11 cellular contexts compared by ENCODE assay signal in the genomic region with DNA sequence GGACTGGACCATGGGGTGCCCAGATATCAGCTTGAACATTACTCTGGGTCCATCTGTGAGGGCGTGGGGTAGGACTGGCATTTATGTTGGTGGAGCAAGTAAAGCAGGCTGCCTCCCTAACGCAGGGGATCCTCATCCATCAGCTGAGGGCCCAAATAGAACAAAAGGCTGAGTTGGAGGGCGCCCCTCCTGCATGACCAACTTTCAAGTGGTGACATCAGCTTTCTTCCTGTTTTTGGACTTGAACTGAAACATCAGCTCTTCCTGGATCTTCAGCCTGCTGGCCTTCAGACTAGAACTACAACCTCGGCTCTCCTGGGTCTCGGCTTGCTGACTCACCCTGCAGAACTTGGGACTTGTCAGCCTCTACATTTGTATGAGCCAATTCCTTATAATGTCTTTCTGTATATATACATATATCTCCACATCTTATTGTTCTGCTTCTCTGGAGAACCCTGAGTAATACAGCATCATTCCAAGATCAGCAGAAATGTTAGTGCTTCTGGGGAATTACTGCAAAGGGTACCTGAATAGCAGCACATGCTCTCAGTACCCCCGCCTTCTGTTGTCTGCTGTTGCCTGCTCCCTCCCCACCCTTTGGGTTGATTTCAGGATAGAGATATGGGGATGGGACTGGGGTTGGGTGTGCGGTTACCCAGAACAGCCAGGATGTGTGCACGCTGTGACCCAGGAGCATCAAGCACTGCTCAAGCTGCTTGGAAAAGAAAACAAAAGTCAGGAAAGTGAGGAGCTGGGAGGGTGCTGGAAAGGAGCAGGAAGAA. TPM values are rescaled to one million over a fixed set of nuclear protein-coding genes. Genes with fewer than 3 reads are reported as not detected.
DNase-seq lines count a peak whose midpoint lies in the region; ATAC-seq and TF ChIP-seq lines count a peak whose summit lies in the region.
"Had no signal": no experiment of that assay in that cellular context is flagged by ENCODE, and none has a peak within 500 bp of the region (broad histone marks: within the 10 kb centered on the region; RNA-seq: fewer than 3 reads in every experiment).

No MANE protein-coding gene starts in this region.

- 65 to 77% (median 68%) methylated on average over 8 of the region's 8 CpGs for WGBS in spleen, 5 donors

- H3K4me1 ChIP-seq in spleen: peaks cover 32 to 96% (median 79%) of the 10 kb centered on the region in 6 donors

- TF ChIP-seq POLR2A in spleen (IDR thresholded peaks at IDR 0.05): no peak

- H3K4me3 Mint-ChIP-seq in activated CD4-positive, alpha-beta T cell treated with anti-CD3 and anti-CD28 coated beads, Interleukin-2, amount 10 ng/mL, durations not matched to agents 24 days and 14 days: no peak overlapping the region
- H3K4me3 Mint-ChIP-seq in glutamatergic neuron (ENCODE audit: unreplicated experiment): no peak overlapping the region

- H3K4me3 ChIP-seq in spleen: peak overlapping the region in 1 of 8 donors; percentile 40

- H3K36me3 ChIP-seq in spleen: peaks cover 0 to 17% (median 2%) of the 10 kb centered on the region in 6 donors

- TF ChIP-seq CTCF in spleen (IDR thresholded peaks at IDR 0.05 in 8 of 11, conservative IDR thresholded peaks at IDR 0.05 in 3 of 11) (peak in 1 of 11 experiments; percentile 10), glutamatergic neuron (IDR thresholded peaks at IDR 0.05; ENCODE audit: partially characterized antibody, unreplicated experiment) (no peak)

- no peaks in the 10 kb centered on the region for H3K27me3 Mint-ChIP-seq in activated CD4-positive, alpha-beta T cell treated with anti-CD3 and anti-CD28 coated beads, Interleukin-2, amount 10 ng/mL, durations not matched to agents 24 days and 14 days
- H3K27me3 Mint-ChIP-seq in glutamatergic neuron (ENCODE audit: unreplicated experiment): peaks cover 3% of the 10 kb centered on the region
- H3K27me3 Mint-ChIP-seq: progenitor cell of endocrine pancreas had no signal

- intact Hi-C loops in activated CD4-positive, alpha-beta T cell treated with anti-CD3 and anti-CD28 coated beads, Interleukin-2, amount 10 ng/mL, durations not matched to agents 24 days and 14 days (cut with micrococcal nuclease): no loop called here
- intact Hi-C loops in spleen (cut with DNase I; ENCODE audit: low total_unique reads): no loop called here

- H3K9me3 Mint-ChIP-seq in activated CD4-positive, alpha-beta T cell treated with anti-CD3 and anti-CD28 coated beads, Interleukin-2, amount 10 ng/mL, durations not matched to agents 24 days and 14 days: peaks cover 9% of the 10 kb centered on the region
- peaks cover 9% of the 10 kb centered on the region for H3K9me3 Mint-ChIP-seq in glutamatergic neuron (ENCODE audit: unreplicated experiment)

- peaks cover 51% of the 10 kb centered on the region for H3K4me1 Mint-ChIP-seq in activated CD4-positive, alpha-beta T cell treated with anti-CD3 and anti-CD28 coated beads, Interleukin-2, amount 10 ng/mL, durations not matched to agents 24 days and 14 days
- peaks cover 10% of the 10 kb centered on the region for H3K4me1 Mint-ChIP-seq in glutamatergic neuron (ENCODE audit: low read depth, unreplicated experiment)

- H3K27me3 ChIP-seq in spleen (replicated peaks in 1 of 7): no peaks in the 10 kb centered on the region

- ATAC-seq in esophagus mucosa (peak; percentile 49), HG02885 (IDR thresholded peaks at IDR 0.05; ENCODE audit: poor library complexity, unreplicated experiment) (no peak), HG03439 (IDR thresholded peaks at IDR 0.05; ENCODE audit: unreplicated experiment) (no peak)

- peaks cover 40% of the 10 kb centered on the region for H3K36me3 Mint-ChIP-seq in activated CD4-positive, alpha-beta T cell treated with anti-CD3 and anti-CD28 coated beads, Interleukin-2, amount 10 ng/mL, durations not matched to agents 24 days and 14 days (ENCODE audit: low read depth)
- H3K36me3 Mint-ChIP-seq in glutamatergic neuron (ENCODE audit: unreplicated experiment): no peaks in the 10 kb centered on the region

- H3K9me3 ChIP-seq in spleen: no peaks in the 10 kb centered on the region

- H3K27ac ChIP-seq in spleen: peak overlapping the region; percentile 42 to 99 (median 79)

- peak overlapping the region; percentile 73 for H3K27ac Mint-ChIP-seq in activated CD4-positive, alpha-beta T cell treated with anti-CD3 and anti-CD28 coated beads, Interleukin-2, amount 10 ng/mL, durations not matched to agents 24 days and 14 days
- H3K27ac Mint-ChIP-seq in glutamatergic neuron (ENCODE audit: unreplicated experiment): no peak overlapping the region
- H3K27ac Mint-ChIP-seq: progenitor cell of endocrine pancreas had no signal

- no peak for DNase-seq in activated CD4-positive, alpha-beta T cell treated with anti-CD3 and anti-CD28 coated beads, Interleukin-2, amount 10 ng/mL, durations not matched to agents 24 days and 14 days
- DNase-seq in activated CD4-positive, alpha-beta T cell treated with anti-CD3 and anti-CD28 coated beads for 48 hours: no peak
- DNase-seq in SKM-1 treated with dmso at 0.1 percent for 144 hours (lab: John Stamatoyannopoulos, UW; ENCODE audit: unreplicated experiment) (peak; percentile 90), spleen (no peak), glutamatergic neuron (no peak)
- DNase-seq: ACHN; stimulated activated CD8-positive, alpha-beta memory T cell treated with anti-CD3 and anti-CD28 coated beads, Interleukin-4, amount 100 ng/mL, for 48 hours had no signal

RNA-seq across cellular contexts. Expression of a gene that starts 20.0 kb away (rescaled TPM):
- total RNA-seq in activated CD4-positive, alpha-beta T cell treated with anti-CD3 and anti-CD28 coated beads, Interleukin-2, amount 10 ng/mL, durations not matched to agents 24 days and 14 days: 31.6 and 33.1 TPM in 2 replicates
- total RNA-seq in esophagus mucosa (34.3 TPM), spleen (10 to 100 TPM; 61.1 to 83.3 (median 70.0) TPM), glutamatergic neuron (ENCODE audit: unreplicated experiment) (32.5 TPM)
- polyA plus RNA-seq in spleen: 10 to 100 TPM in 1 of 3 donors, 1 to 10 TPM in 2; 7.5 to 17.3 (median 8.4) TPM

RNA-seq across cellular contexts. Expression of a gene that starts 20.2 kb away (rescaled TPM):
- 105 and 110 TPM in 2 replicates for total RNA-seq in activated CD4-positive, alpha-beta T cell treated with anti-CD3 and anti-CD28 coated beads, Interleukin-2, amount 10 ng/mL, durations not matched to agents 24 days and 14 days
- total RNA-seq in esophagus mucosa: 43.2 TPM
- total RNA-seq in spleen: 100 to 1,000 TPM in 3 of 7 donors, 10 to 100 TPM in 4; 63.9 to 122 (median 76.7) TPM
- polyA plus RNA-seq in spleen: 10 to 100 TPM; 31.3 to 49.1 (median 39.5) TPM
- 68.1 TPM for total RNA-seq in glutamatergic neuron (ENCODE audit: unreplicated experiment)

RNA-seq across cellular contexts. Expression of a gene that starts 37.2 kb away (rescaled TPM):
- 212 and 217 TPM in 2 replicates for total RNA-seq in activated CD4-positive, alpha-beta T cell treated with anti-CD3 and anti-CD28 coated beads, Interleukin-2, amount 10 ng/mL, durations not matched to agents 24 days and 14 days
- total RNA-seq in esophagus mucosa: 66.1 TPM
- total RNA-seq in spleen: 100 to 1,000 TPM in 5 of 7 donors, 10 to 100 TPM in 2; 89.8 to 174 (median 123) TPM
- polyA plus RNA-seq in spleen: 10 to 100 TPM; 45.1 to 73.0 (median 52.2) TPM
- 100 TPM for total RNA-seq in glutamatergic neuron (ENCODE audit: unreplicated experiment)

RNA-seq across cellular contexts. Expression of a gene that starts 59.5 kb away (rescaled TPM):
- 197 and 203 TPM in 2 replicates for total RNA-seq in activated CD4-positive, alpha-beta T cell treated with anti-CD3 and anti-CD28 coated beads, Interleukin-2, amount 10 ng/mL, durations not matched to agents 24 days and 14 days
- total RNA-seq in esophagus mucosa (66.6 TPM), spleen (100 to 1,000 TPM; 110 to 139 (median 130) TPM), glutamatergic neuron (ENCODE audit: unreplicated experiment) (136 TPM)
- polyA plus RNA-seq in spleen: 10 to 100 TPM; 60.5 to 74.4 (median 73.6) TPM
